3 cellular contexts compared by ENCODE assay signal in the genomic region with DNA sequence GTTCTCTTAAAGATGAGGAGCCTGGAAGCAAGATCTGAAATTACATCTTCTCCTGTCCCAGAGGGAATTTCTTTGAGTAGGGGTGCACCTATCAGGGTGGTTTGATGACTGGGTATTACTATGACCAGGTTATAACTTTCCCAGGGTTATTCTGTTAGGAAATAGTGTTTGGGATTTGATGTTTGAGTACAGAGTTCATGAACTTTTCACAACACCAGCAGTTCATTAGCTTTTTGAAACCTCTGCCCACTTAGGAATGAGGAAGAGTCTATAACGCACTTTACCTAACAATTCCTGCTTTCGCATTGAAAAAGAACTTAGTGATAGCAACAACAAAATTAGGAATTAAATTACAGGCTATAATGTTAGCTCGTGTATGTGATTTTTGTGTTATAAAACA.
TF ChIP-seq lines count a peak whose summit lies in the region.

No MANE protein-coding gene starts in this region.

TF ChIP-seq in H1, 55 proteins besides CTCF, POLR2A, EP300 and RAD21 (continued from another document):
- TF ChIP-seq CBX5 (IDR thresholded peaks at IDR 0.05; ENCODE audit: low read depth, low read length) (no peak), CHD1 (IDR thresholded peaks at IDR 0.05; ENCODE audit: low read depth, low read length) (no peak), JUND (IDR thresholded peaks at IDR 0.05; ENCODE audit: low read length) (no peak), TEAD4 (IDR thresholded peaks at IDR 0.05; ENCODE audit: low read depth, low read length) (no peak)
TF ChIP-seq in H1: peak in this region for 0.

TF ChIP-seq in liver, 16 proteins besides CTCF, POLR2A, EP300 and RAD21 (continued from another document):
- TF ChIP-seq, protein P1, sequence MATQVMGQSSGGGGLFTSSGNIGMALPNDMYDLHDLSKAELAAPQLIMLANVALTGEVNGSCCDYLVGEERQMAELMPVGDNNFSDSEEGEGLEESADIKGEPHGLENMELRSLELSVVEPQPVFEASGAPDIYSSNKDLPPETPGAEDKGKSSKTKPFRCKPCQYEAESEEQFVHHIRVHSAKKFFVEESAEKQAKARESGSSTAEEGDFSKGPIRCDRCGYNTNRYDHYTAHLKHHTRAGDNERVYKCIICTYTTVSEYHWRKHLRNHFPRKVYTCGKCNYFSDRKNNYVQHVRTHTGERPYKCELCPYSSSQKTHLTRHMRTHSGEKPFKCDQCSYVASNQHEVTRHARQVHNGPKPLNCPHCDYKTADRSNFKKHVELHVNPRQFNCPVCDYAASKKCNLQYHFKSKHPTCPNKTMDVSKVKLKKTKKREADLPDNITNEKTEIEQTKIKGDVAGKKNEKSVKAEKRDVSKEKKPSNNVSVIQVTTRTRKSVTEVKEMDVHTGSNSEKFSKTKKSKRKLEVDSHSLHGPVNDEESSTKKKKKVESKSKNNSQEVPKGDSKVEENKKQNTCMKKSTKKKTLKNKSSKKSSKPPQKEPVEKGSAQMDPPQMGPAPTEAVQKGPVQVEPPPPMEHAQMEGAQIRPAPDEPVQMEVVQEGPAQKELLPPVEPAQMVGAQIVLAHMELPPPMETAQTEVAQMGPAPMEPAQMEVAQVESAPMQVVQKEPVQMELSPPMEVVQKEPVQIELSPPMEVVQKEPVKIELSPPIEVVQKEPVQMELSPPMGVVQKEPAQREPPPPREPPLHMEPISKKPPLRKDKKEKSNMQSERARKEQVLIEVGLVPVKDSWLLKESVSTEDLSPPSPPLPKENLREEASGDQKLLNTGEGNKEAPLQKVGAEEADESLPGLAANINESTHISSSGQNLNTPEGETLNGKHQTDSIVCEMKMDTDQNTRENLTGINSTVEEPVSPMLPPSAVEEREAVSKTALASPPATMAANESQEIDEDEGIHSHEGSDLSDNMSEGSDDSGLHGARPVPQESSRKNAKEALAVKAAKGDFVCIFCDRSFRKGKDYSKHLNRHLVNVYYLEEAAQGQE (IDR thresholded peaks at IDR 0.05): peak; percentile 41
- TF ChIP-seq, protein P2, sequence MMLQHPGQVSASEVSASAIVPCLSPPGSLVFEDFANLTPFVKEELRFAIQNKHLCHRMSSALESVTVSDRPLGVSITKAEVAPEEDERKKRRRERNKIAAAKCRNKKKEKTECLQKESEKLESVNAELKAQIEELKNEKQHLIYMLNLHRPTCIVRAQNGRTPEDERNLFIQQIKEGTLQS (IDR thresholded peaks at IDR 0.05): no peak
- TF ChIP-seq TAF1 (conservative IDR thresholded peaks at IDR 0.05): no peak
- peak; percentile 78 for TF ChIP-seq SP1 (IDR thresholded peaks at IDR 0.05)
- no peak for TF ChIP-seq FOXA2 (IDR thresholded peaks at IDR 0.05)
- TF ChIP-seq, protein P3, sequence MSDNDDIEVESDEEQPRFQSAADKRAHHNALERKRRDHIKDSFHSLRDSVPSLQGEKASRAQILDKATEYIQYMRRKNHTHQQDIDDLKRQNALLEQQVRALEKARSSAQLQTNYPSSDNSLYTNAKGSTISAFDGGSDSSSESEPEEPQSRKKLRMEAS (IDR thresholded peaks at IDR 0.05): no peak
- TF ChIP-seq GABPA (IDR thresholded peaks at IDR 0.05 in 1 of 2, conservative IDR thresholded peaks at IDR 0.05 in 1 of 2): peak in 1 of 2 donors; percentile 44
- TF ChIP-seq HNF4A (conservative IDR thresholded peaks at IDR 0.05): peak; percentile 93 to 94
- no peak for TF ChIP-seq NR2F2 (IDR thresholded peaks at IDR 0.05)
- TF ChIP-seq, protein P4, sequence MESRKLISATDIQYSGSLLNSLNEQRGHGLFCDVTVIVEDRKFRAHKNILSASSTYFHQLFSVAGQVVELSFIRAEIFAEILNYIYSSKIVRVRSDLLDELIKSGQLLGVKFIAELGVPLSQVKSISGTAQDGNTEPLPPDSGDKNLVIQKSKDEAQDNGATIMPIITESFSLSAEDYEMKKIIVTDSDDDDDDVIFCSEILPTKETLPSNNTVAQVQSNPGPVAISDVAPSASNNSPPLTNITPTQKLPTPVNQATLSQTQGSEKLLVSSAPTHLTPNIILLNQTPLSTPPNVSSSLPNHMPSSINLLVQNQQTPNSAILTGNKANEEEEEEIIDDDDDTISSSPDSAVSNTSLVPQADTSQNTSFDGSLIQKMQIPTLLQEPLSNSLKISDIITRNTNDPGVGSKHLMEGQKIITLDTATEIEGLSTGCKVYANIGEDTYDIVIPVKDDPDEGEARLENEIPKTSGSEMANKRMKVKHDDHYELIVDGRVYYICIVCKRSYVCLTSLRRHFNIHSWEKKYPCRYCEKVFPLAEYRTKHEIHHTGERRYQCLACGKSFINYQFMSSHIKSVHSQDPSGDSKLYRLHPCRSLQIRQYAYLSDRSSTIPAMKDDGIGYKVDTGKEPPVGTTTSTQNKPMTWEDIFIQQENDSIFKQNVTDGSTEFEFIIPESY (IDR thresholded peaks at IDR 0.05): no peak
- TF ChIP-seq FOXA1 (IDR thresholded peaks at IDR 0.05): no peak
- no peak for TF ChIP-seq EGR1 (IDR thresholded peaks at IDR 0.05; ENCODE audit: low read depth in 2 of 2)
- peak; percentile 11 to 55 for TF ChIP-seq JUND (IDR thresholded peaks at IDR 0.05)
- TF ChIP-seq HNF4G (IDR thresholded peaks at IDR 0.05): peak; percentile 64
- peak; percentile 17 for TF ChIP-seq YY1 (IDR thresholded peaks at IDR 0.05)

TF ChIP-seq in WTC11, 78 proteins besides CTCF, POLR2A, EP300 and RAD21:
- TF ChIP-seq ESRRA (CRISPR knock-in tag; IDR thresholded peaks at IDR 0.05; ENCODE audit: borderline replicate concordance) (no peak), TEAD1 (CRISPR knock-in tag; IDR thresholded peaks at IDR 0.05) (no peak), NFATC4 (CRISPR knock-in tag; IDR thresholded peaks at IDR 0.05) (no peak), ZNF121 (CRISPR knock-in tag; IDR thresholded peaks at IDR 0.05) (no peak), ZNF317 (CRISPR knock-in tag; IDR thresholded peaks at IDR 0.05; ENCODE audit: borderline replicate concordance, low read depth) (no peak), TP53 (CRISPR knock-in tag; IDR thresholded peaks at IDR 0.05) (no peak), GTF2I (CRISPR knock-in tag; conservative IDR thresholded peaks at IDR 0.05) (no peak), HMGA2 (CRISPR knock-in tag; IDR thresholded peaks at IDR 0.05) (no peak)
- TF ChIP-seq, protein P5, sequence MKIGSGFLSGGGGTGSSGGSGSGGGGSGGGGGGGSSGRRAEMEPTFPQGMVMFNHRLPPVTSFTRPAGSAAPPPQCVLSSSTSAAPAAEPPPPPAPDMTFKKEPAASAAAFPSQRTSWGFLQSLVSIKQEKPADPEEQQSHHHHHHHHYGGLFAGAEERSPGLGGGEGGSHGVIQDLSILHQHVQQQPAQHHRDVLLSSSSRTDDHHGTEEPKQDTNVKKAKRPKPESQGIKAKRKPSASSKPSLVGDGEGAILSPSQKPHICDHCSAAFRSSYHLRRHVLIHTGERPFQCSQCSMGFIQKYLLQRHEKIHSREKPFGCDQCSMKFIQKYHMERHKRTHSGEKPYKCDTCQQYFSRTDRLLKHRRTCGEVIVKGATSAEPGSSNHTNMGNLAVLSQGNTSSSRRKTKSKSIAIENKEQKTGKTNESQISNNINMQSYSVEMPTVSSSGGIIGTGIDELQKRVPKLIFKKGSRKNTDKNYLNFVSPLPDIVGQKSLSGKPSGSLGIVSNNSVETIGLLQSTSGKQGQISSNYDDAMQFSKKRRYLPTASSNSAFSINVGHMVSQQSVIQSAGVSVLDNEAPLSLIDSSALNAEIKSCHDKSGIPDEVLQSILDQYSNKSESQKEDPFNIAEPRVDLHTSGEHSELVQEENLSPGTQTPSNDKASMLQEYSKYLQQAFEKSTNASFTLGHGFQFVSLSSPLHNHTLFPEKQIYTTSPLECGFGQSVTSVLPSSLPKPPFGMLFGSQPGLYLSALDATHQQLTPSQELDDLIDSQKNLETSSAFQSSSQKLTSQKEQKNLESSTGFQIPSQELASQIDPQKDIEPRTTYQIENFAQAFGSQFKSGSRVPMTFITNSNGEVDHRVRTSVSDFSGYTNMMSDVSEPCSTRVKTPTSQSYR (CRISPR knock-in tag; IDR thresholded peaks at IDR 0.05): no peak
- TF ChIP-seq, protein P3 (CRISPR knock-in tag; IDR thresholded peaks at IDR 0.05): no peak
- TF ChIP-seq, protein P6, sequence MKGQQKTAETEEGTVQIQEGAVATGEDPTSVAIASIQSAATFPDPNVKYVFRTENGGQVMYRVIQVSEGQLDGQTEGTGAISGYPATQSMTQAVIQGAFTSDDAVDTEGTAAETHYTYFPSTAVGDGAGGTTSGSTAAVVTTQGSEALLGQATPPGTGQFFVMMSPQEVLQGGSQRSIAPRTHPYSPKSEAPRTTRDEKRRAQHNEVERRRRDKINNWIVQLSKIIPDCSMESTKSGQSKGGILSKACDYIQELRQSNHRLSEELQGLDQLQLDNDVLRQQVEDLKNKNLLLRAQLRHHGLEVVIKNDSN (CRISPR knock-in tag; IDR thresholded peaks at IDR 0.05): no peak
- TF ChIP-seq, protein P2 (CRISPR knock-in tag; conservative IDR thresholded peaks at IDR 0.05): no peak
- TF ChIP-seq, protein P7, sequence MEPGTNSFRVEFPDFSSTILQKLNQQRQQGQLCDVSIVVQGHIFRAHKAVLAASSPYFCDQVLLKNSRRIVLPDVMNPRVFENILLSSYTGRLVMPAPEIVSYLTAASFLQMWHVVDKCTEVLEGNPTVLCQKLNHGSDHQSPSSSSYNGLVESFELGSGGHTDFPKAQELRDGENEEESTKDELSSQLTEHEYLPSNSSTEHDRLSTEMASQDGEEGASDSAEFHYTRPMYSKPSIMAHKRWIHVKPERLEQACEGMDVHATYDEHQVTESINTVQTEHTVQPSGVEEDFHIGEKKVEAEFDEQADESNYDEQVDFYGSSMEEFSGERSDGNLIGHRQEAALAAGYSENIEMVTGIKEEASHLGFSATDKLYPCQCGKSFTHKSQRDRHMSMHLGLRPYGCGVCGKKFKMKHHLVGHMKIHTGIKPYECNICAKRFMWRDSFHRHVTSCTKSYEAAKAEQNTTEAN (CRISPR knock-in tag; IDR thresholded peaks at IDR 0.05): no peak
- TF ChIP-seq, protein P8, sequence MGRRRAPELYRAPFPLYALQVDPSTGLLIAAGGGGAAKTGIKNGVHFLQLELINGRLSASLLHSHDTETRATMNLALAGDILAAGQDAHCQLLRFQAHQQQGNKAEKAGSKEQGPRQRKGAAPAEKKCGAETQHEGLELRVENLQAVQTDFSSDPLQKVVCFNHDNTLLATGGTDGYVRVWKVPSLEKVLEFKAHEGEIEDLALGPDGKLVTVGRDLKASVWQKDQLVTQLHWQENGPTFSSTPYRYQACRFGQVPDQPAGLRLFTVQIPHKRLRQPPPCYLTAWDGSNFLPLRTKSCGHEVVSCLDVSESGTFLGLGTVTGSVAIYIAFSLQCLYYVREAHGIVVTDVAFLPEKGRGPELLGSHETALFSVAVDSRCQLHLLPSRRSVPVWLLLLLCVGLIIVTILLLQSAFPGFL (CRISPR knock-in tag; IDR thresholded peaks at IDR 0.05; ENCODE audit: borderline replicate concordance): no peak
- TF ChIP-seq, protein P9, sequence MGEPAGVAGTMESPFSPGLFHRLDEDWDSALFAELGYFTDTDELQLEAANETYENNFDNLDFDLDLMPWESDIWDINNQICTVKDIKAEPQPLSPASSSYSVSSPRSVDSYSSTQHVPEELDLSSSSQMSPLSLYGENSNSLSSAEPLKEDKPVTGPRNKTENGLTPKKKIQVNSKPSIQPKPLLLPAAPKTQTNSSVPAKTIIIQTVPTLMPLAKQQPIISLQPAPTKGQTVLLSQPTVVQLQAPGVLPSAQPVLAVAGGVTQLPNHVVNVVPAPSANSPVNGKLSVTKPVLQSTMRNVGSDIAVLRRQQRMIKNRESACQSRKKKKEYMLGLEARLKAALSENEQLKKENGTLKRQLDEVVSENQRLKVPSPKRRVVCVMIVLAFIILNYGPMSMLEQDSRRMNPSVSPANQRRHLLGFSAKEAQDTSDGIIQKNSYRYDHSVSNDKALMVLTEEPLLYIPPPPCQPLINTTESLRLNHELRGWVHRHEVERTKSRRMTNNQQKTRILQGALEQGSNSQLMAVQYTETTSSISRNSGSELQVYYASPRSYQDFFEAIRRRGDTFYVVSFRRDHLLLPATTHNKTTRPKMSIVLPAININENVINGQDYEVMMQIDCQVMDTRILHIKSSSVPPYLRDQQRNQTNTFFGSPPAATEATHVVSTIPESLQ (CRISPR knock-in tag; IDR thresholded peaks at IDR 0.05): no peak
